Comparison of ENCODE assay signal across 18 cellular contexts in genomic region chr10:60767424-60767823, GRCh38.
"Had no signal": no experiment of that assay in that cellular context is flagged by ENCODE, and none has a peak within 500 bp of the region (broad histone marks: within the 10 kb centered on the region; RNA-seq: fewer than 3 reads in every experiment).

No MANE protein-coding gene starts in this region.

- H3K36me3 Mint-ChIP-seq: activated naive CD8-positive, alpha-beta T cell treated with anti-CD3 and anti-CD28 coated beads for 36 hours; mesothelial cell of epicardium; stimulated activated naive B cell treated with anti-CD40 and anti-IgM and Interleukin-4, amounts not matched to agents 10 μg/mL and 1 μg/mL and 100 μg/mL, for 72 hours; T-cell had no signal

- H3K4me1 Mint-ChIP-seq: activated naive CD8-positive, alpha-beta T cell treated with anti-CD3 and anti-CD28 coated beads for 36 hours; nephron had no signal

- H3K4me1 ChIP-seq: esophagus muscularis mucosa, parathyroid adenoma, spleen had no signal

- ATAC-seq: left cardiac atrium; sciatic nerve; SK-N-SH treated with all-trans-retinoic acid at 6 μM for 48 hours; stimulated activated naive B cell treated with anti-CD40 and anti-IgM and Interleukin-4, amounts not matched to agents 10 μg/mL and 1 μg/mL and 100 μg/mL, for 72 hours; T-cell had no signal

- DNase-seq: activated CD4-positive, alpha-beta T cell treated with anti-CD3 and anti-CD28 coated beads, Interleukin-2, amount 50 U/mL, for 1 hour; activated CD4-positive, CD25-positive, alpha-beta regulatory T cell; activated CD8-positive, alpha-beta memory T cell treated with anti-CD3 and anti-CD28 coated beads, Interleukin-2, amount 50 U/mL, for 4 hours; activated effector memory CD4-positive, alpha-beta T cell treated with anti-CD3 and anti-CD28 coated beads, Interleukin-2, amount 50 U/mL, for 16 hours; activated naive CD8-positive, alpha-beta T cell treated with anti-CD3 and anti-CD28 coated beads for 36 hours; activated T-cell treated with anti-CD3 and anti-CD28 coated beads, Interleukin-2, amount 50 U/mL, for 48 hours; amniotic stem cell; left cardiac atrium; spleen; stimulated activated naive B cell treated with anti-CD40 and anti-IgM and Interleukin-4, amounts not matched to agents 10 μg/mL and 1 μg/mL and 100 μg/mL, for 72 hours; T-cell had no signal

- H3K27me3 ChIP-seq: esophagus muscularis mucosa, hepatocyte, spleen had no signal

- H3K27ac ChIP-seq: esophagus muscularis mucosa, hepatocyte, parathyroid adenoma, spleen had no signal

- H3K27ac Mint-ChIP-seq: activated naive CD8-positive, alpha-beta T cell treated with anti-CD3 and anti-CD28 coated beads for 36 hours; mesothelial cell of epicardium; nephron; stimulated activated naive B cell treated with anti-CD40 and anti-IgM and Interleukin-4, amounts not matched to agents 10 μg/mL and 1 μg/mL and 100 μg/mL, for 72 hours; T-cell had no signal

- H3K4me3 Mint-ChIP-seq: activated naive CD8-positive, alpha-beta T cell treated with anti-CD3 and anti-CD28 coated beads for 36 hours; mesothelial cell of epicardium; nephron; stimulated activated naive B cell treated with anti-CD40 and anti-IgM and Interleukin-4, amounts not matched to agents 10 μg/mL and 1 μg/mL and 100 μg/mL, for 72 hours; T-cell had no signal

- H3K9me3 Mint-ChIP-seq: activated naive CD8-positive, alpha-beta T cell treated with anti-CD3 and anti-CD28 coated beads for 36 hours; nephron; stimulated activated naive B cell treated with anti-CD40 and anti-IgM and Interleukin-4, amounts not matched to agents 10 μg/mL and 1 μg/mL and 100 μg/mL, for 72 hours; T-cell had no signal
